Comparison of ENCODE assay signal across 14 cellular contexts in the genomic region with DNA sequence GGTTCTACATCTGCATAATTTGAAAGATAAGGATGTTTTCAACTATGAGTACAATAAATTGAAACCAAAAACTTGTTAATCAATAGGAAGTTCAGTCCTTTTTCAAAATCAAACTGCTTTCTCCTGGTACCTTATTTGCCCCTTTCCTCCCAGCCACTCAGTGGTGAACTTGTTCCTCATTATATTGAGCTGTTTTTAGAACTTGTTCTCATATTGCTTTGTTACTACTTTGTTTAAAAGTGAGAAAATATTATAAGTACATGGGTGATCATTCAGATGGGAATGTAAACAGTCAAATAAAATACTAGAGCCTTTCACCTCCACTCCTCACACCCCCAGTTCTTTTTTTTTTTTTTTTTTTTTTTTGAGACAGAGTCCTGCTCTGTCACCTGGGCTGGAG.
"Had no signal": no experiment of that assay in that cellular context is flagged by ENCODE, and none has a peak within 500 bp of the region (broad histone marks: within the 10 kb centered on the region; RNA-seq: fewer than 3 reads in every experiment).

No MANE protein-coding gene starts in this region.

- ATAC-seq: foreskin keratinocyte; naive thymus-derived CD4-positive, alpha-beta T cell; right cardiac atrium had no signal

- DNase-seq: effector memory CD4-positive, alpha-beta T cell; foreskin keratinocyte; kidney glomerular epithelial cell; mammary epithelial cell; naive thymus-derived CD4-positive, alpha-beta T cell; posterior cingulate gyrus; right cardiac atrium; small intestine; stimulated activated CD4-positive, alpha-beta T cell treated with anti-CD3 and anti-CD28 coated beads, Interleukin-12 subunit alpha, Interleukin-12 subunit beta, amount 100 ng/mL, for 4 hours; stimulated activated naive CD4-positive, alpha-beta T cell treated with Interleukin-2 at 50 U/mL for 16 hours; thyroid gland; upper lobe of left lung had no signal

- H3K9me3 ChIP-seq: thyroid gland, upper lobe of left lung, vagina had no signal

- FAIRE-seq: small intestine had no signal

- H3K27ac ChIP-seq: foreskin keratinocyte, hepatocyte, thyroid gland, upper lobe of left lung, vagina had no signal

- H3K27me3 ChIP-seq: foreskin keratinocyte, hepatocyte, thyroid gland, upper lobe of left lung, vagina had no signal

- H3K36me3 ChIP-seq: thyroid gland, vagina had no signal

- H3K4me3 ChIP-seq: hepatocyte, thyroid gland, upper lobe of left lung, vagina had no signal
